8 cellular contexts compared by ENCODE assay signal in the genomic region with DNA sequence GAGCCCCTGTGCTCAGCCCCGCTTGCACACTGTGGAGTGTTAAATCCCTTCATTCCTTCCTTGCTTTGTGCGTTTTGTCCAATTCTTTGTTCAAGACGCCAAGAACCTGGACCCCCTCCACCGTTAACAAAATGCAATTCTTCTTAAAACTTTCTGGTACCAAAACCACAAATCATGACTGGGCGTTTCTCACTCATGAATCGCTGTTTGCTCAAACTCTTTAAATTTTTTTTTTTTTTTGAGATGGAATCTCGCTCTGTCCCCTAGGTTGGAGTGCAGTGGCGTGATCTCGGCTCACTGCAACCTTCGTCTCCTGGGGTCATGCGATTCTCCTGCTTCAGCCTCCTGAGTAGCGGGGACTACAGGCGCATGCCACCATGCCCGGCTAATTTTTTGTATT. TPM values are rescaled to one million over a fixed set of nuclear protein-coding genes. Genes with fewer than 3 reads are reported as not detected.
DNase-seq lines count a peak whose midpoint lies in the region; ATAC-seq and TF ChIP-seq lines count a peak whose summit lies in the region.

No MANE protein-coding gene starts in this region.

- ATAC-seq in psoas muscle (no peak), GM18870 (IDR thresholded peaks at IDR 0.05; ENCODE audit: unreplicated experiment) (no peak), GM19397 (IDR thresholded peaks at IDR 0.05; ENCODE audit: unreplicated experiment) (no peak), GM21447 (IDR thresholded peaks at IDR 0.05; ENCODE audit: unreplicated experiment) (no peak)

- peaks cover 6% of the 10 kb centered on the region; the same call in 1 of the 2 replicates for H3K4me1 ChIP-seq in ES-I3 (ENCODE audit: insufficient read depth, low read length)
- peaks cover 5% of the 10 kb centered on the region for H3K4me1 ChIP-seq in psoas muscle

- peak overlapping the region; percentile 95 for H3K9ac ChIP-seq in ES-I3 (ENCODE audit: low read depth, low read length)
- H3K9ac ChIP-seq in SK-N-MC (ENCODE audit: insufficient read length) = peak overlapping the region; percentile 84

- H3K27ac ChIP-seq in SK-N-MC = no peak overlapping the region
- H3K27ac ChIP-seq in psoas muscle = no peak overlapping the region

- TF ChIP-seq CTCF in psoas muscle (IDR thresholded peaks at IDR 0.05) = no peak

- WGBS in psoas muscle, 3 donors = 25 to 31% (median 28%) methylated on average over 14 of the region's 14 CpGs

- intact Hi-C loops in psoas muscle (cut with DNase I) = no loop called here

- peaks cover 15% of the 10 kb centered on the region; the same call in 1 of the 2 replicates for H3K36me3 ChIP-seq in ES-I3 (ENCODE audit: insufficient read depth, low read length)
- H3K36me3 ChIP-seq in SK-N-MC (ENCODE audit: insufficient read depth, low read length) = peaks cover 31% of the 10 kb centered on the region
- peaks cover 0 to 17% of the 10 kb centered on the region in 2 donors for H3K36me3 ChIP-seq in psoas muscle (ENCODE audit: insufficient read depth in 1 of 2, low read depth in 1 of 2)

- no peak for DNase-seq in SK-N-MC (ENCODE audit: low read depth, low spot score)
- peak; percentile 42 for DNase-seq in fibroblast of peridontal ligament (ENCODE audit: extremely low read depth)
- DNase-seq in psoas muscle = no peak
- DNase-seq in stimulated activated CD4-positive, alpha-beta T cell treated with anti-CD3 and anti-CD28 coated beads, Interleukin-15, amount 100 ng/mL, for 24 hours = no peak

- H3K27me3 ChIP-seq in psoas muscle (ENCODE audit: insufficient read depth in 3 of 3, low read length in 2 of 3) = no peaks in the 10 kb centered on the region

- peaks cover 5% of the 10 kb centered on the region; the same call in 1 of the 2 replicates for H3K9me3 ChIP-seq in ES-I3 (ENCODE audit: control insufficient read depth, insufficient read depth, low read length)
- H3K9me3 ChIP-seq in SK-N-MC (ENCODE audit: low read depth, low read length) = no peaks in the 10 kb centered on the region
- H3K9me3 ChIP-seq in psoas muscle = no peaks in the 10 kb centered on the region

- H3K4me3 ChIP-seq in SK-N-MC = peak overlapping the region; percentile 99
- H3K4me3 ChIP-seq in psoas muscle = peak overlapping the region; percentile 77

RNA-seq across cellular contexts. Expression of gene ZNF20, which starts 0.8 kb away (rescaled TPM):
- total RNA-seq in psoas muscle = under 1 TPM in 3 of 4 donors, not detected in 1; 0.46 to 0.63 (median 0.52) TPM
- 1 to 10 TPM in 1 of 3 donors, under 1 TPM in 2; 0.23 to 2.4 (median 0.44) TPM for polyA plus RNA-seq in psoas muscle

RNA-seq across cellular contexts. Expression of gene ZNF625, which starts 17.2 kb away (rescaled TPM):
- 1 to 10 TPM in 2 of 4 donors, under 1 TPM in 2; 0.36 to 2.9 (median 1.1) TPM for total RNA-seq in psoas muscle
- polyA plus RNA-seq in psoas muscle = under 1 TPM in 2 of 3 donors, not detected in 1; 0.12 to 0.46 TPM

RNA-seq across cellular contexts. Expression of gene ZNF136, which starts 23.6 kb away (rescaled TPM):
- total RNA-seq in psoas muscle = 1 to 10 TPM; 2.1 to 3.7 (median 2.7) TPM
- 1 to 10 TPM; 1.0 to 2.1 (median 1.8) TPM for polyA plus RNA-seq in psoas muscle
